ENCODE assay signal across 41 cellular contexts in the genomic region with DNA sequence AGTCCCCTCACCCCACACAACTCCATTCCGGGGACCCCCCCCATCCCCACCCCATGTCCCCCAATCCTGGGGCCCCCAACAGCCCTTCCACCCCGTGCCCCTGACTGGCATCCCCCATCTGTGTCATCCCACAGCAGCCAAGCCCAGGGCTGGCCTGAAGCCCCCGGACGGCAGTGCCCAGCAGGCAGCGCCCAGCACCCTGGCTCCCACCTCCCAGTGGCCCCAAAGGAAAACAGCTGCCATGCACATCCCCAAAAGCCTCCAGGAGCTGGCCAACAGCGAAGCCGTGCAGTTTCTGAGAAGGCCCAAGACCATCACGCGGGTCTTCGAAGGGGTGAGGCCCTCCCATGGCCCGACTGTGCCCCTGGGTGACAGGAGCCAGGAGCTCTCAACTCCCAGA. TPM values are rescaled to one million over a fixed set of nuclear protein-coding genes. Genes with fewer than 3 reads are reported as not detected.
"Had no signal": no experiment of that assay in that cellular context is flagged by ENCODE, and none has a peak within 500 bp of the region (broad histone marks: within the 10 kb centered on the region; RNA-seq: fewer than 3 reads in every experiment).

No MANE protein-coding gene starts in this region.

- H3K27me3 ChIP-seq: adrenal gland, ascending aorta, cardiac muscle cell, colonic mucosa, dorsolateral prefrontal cortex, gastroesophageal sphincter, hepatocyte, pancreas, sigmoid colon, tibial nerve had no signal

- H3K9me3 Mint-ChIP-seq: activated CD4-positive, alpha-beta memory T cell treated with anti-CD3 and anti-CD28 coated beads for 36 hours; activated naive CD8-positive, alpha-beta T cell treated with anti-CD3 and anti-CD28 coated beads for 36 hours; activated T-cell treated with anti-CD3 and anti-CD28 coated beads, Interleukin-2, amount 50 U/mL, for 72 hours; naive B cell; nephron progenitor cell; T-helper 1 cell treated with Interleukin-12 subunit alpha and Interleukin-12 subunit beta and Interleukin-4 antibody, amounts not matched to agents 30 μg/mL and 1 μg/mL, for 36 hours had no signal

- H3K36me3 ChIP-seq: adrenal gland, ascending aorta, cardiac muscle cell, colonic mucosa, gastroesophageal sphincter, pancreas, prostate gland, sigmoid colon had no signal

- H3K4me3 Mint-ChIP-seq: activated CD4-positive, alpha-beta memory T cell treated with anti-CD3 and anti-CD28 coated beads for 36 hours; nephron progenitor cell had no signal

- H3K27ac Mint-ChIP-seq: brain, nephron progenitor cell had no signal

- H3K4me2 ChIP-seq: hepatocyte had no signal

- H2AFZ ChIP-seq: hepatocyte had no signal

- H3K27ac ChIP-seq: adrenal gland, ascending aorta, cardiac muscle cell, colonic mucosa, dorsolateral prefrontal cortex, gastroesophageal sphincter, hepatocyte, pancreas, prostate gland, sigmoid colon, tibial nerve had no signal

- H3K27me3 Mint-ChIP-seq: activated CD4-positive, alpha-beta memory T cell treated with anti-CD3 and anti-CD28 coated beads for 36 hours; naive B cell had no signal

- H3K4me3 ChIP-seq: adrenal gland, ascending aorta, cardiac muscle cell, colonic mucosa, dorsolateral prefrontal cortex, gastroesophageal sphincter, hepatocyte, pancreas, prostate gland, sigmoid colon, tibial nerve had no signal

- H3K9me3 ChIP-seq: adrenal gland, ascending aorta, colonic mucosa, gastroesophageal sphincter, pancreas, prostate gland, sigmoid colon, tibial nerve had no signal

- DNase-seq: activated CD4-positive, alpha-beta memory T cell treated with anti-CD3 and anti-CD28 coated beads for 36 hours; activated CD4-positive, alpha-beta T cell treated with anti-CD3 and anti-CD28 coated beads, Interleukin-2, amount 10 ng/mL, durations not matched to agents 24 days and 14 days; activated CD4-positive, CD25-positive, alpha-beta regulatory T cell treated with anti-CD3 and anti-CD28 coated beads, Interleukin-2, amount 50 U/mL, for 72 hours; activated naive CD4-positive, alpha-beta T cell treated with Interleukin-2 at 50 U/mL for 16 hours; activated naive CD8-positive, alpha-beta T cell treated with anti-CD3 and anti-CD28 coated beads for 36 hours; activated T-cell treated with anti-CD3 and anti-CD28 coated beads for 4 hours; activated T-cell treated with anti-CD3 and anti-CD28 coated beads, Interleukin-2, amount 50 U/mL, for 72 hours; cerebellar nuclear complex; colonic mucosa; dorsolateral prefrontal cortex; effector memory CD4-positive, alpha-beta T cell; islet precursor cell; left cardiac atrium; left ventricle myocardium superior; naive B cell; nephron progenitor cell; sigmoid colon; small intestine; stimulated activated CD4-positive, alpha-beta T cell treated with anti-CD3 and anti-CD28 coated beads, Interleukin-1b, Interleukin-23, amount 100 ng/mL, for 48 hours; stimulated activated CD4-positive, alpha-beta T cell treated with anti-CD3 and anti-CD28 coated beads, Interleukin-4, amount 100 ng/mL, for 4 hours; stimulated activated CD8-positive, alpha-beta memory T cell treated with anti-CD3 and anti-CD28 coated beads, Interleukin-4, amount 100 ng/mL, for 48 hours; stimulated activated naive CD4-positive, alpha-beta T cell treated with Interleukin-2 at 50 U/mL for 16 hours; T-helper 9 cell had no signal

- H3K36me3 Mint-ChIP-seq: brain, naive B cell had no signal

- FAIRE-seq: endothelial cell of umbilical vein, pancreas, small intestine, TTC549 had no signal

- ATAC-seq: activated T-cell treated with anti-CD3 and anti-CD28 coated beads, Interleukin-2, amount 50 U/mL, for 72 hours; gastroesophageal sphincter; left cardiac atrium; left ventricle myocardium superior; pancreas had no signal

RNA-seq across cellular contexts. Expression of a gene that starts 1.4 kb away (rescaled TPM):
- total RNA-seq: activated CD4-positive, alpha-beta T cell treated with anti-CD3 and anti-CD28 coated beads, Interleukin-2, amount 10 ng/mL, durations not matched to agents 24 days and 14 days; adrenal gland; ascending aorta; colonic mucosa; endothelial cell of umbilical vein; fibroblast of lung; fibroblast of villous mesenchyme; gastroesophageal sphincter; hepatocyte; left cardiac atrium; left ventricle myocardium superior; lung microvascular endothelial cell; sigmoid colon; temporal lobe; tibial nerve; ureter had no signal
- polyA plus RNA-seq: cardiac muscle cell, endothelial cell of umbilical vein, esophagus, fibroblast of lung had no signal
